In the genomic region with DNA sequence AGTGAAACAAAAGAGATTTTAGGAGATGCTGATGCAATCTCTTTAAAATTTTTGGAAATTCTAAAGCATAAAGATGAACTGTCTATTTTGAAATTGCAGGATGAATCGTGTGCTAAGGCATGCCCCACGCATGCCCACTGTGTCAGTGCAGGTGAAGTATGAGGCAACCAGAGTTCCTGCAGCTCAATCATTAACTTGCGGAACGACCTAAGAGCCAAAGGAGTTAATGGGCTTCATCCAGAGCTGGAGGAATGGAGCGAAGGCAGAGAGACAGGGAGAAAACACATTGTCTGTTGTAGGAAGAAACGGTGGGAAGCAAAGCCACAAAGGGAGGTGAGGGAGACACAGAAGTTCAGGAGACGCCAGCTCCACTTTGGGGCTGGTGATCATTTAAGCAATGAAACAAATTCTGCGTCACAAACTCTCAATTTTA, we compare ENCODE assay signal across 13 cellular contexts.
A peak's percentile ranks its signal among the peaks of the same experiment; 100 is the strongest.
DNase-seq lines count a peak whose midpoint lies in the region; ATAC-seq, FAIRE-seq and TF ChIP-seq lines count a peak whose summit lies in the region.
"Had no signal": no experiment of that assay in that cellular context is flagged by ENCODE, and none has a peak within 500 bp of the region (broad histone marks: within the 10 kb centered on the region; RNA-seq: fewer than 3 reads in every experiment).

No MANE protein-coding gene starts in this region.

- no TSS peak for BruUV-seq in Caco-2 (replicated peaks; lab: Mats Ljungman, UMichigan)

- peak overlapping the region; percentile 17 for H2AFZ ChIP-seq in neural cell (ENCODE audit: low read depth, low read length)

- H3K4me1 Mint-ChIP-seq in Caco-2 (ENCODE audit: low read depth, unreplicated experiment): peaks cover 26% of the 10 kb centered on the region

- no peaks in the 10 kb centered on the region for H3K27me3 Mint-ChIP-seq in Caco-2 (ENCODE audit: insufficient read depth, unreplicated experiment)
- H3K27me3 Mint-ChIP-seq: dendritic cell treated with granulocyte-macrophage colony-stimulating factor and Interleukin-4, amounts not matched to agents 40 ng/mL and 50 ng/mL, for 4 days had no signal

- H3K9me3 Mint-ChIP-seq in Caco-2 (ENCODE audit: unreplicated experiment): peaks cover 15% of the 10 kb centered on the region

- peak overlapping the region; percentile 58 for H3K27ac ChIP-seq in neural cell (ENCODE audit: low read length)
- H3K27ac ChIP-seq: BLaER1 treated with 17β-estradiol and CSF1 and Interleukin-3, amounts not matched to agents 10 nM and 100 nM; thoracic aorta had no signal

- H4K20me1 ChIP-seq in neural cell (ENCODE audit: insufficient read depth): no peaks in the 10 kb centered on the region
- H4K20me1 ChIP-seq: BLaER1 treated with 17β-estradiol and CSF1 and Interleukin-3, amounts not matched to agents 10 nM and 100 nM had no signal

- peak overlapping the region; percentile 69 for H3K4me3 Mint-ChIP-seq in Caco-2 (ENCODE audit: unreplicated experiment)
- H3K4me3 Mint-ChIP-seq: dendritic cell treated with granulocyte-macrophage colony-stimulating factor and Interleukin-4, amounts not matched to agents 40 ng/mL and 50 ng/mL, for 4 days had no signal

- CTCF ChIA-PET in Caco-2 (lab: Charles Lee): interaction anchor here (0.7 to 1.0 kb wide), 2 partner anchors 66 to 266 kb away, joined by 3 to 4 read pairs; no protein-coding TSS in a partner anchor

- H3F3A ChIP-seq in neural cell (ENCODE audit: insufficient read depth, low read length, poor library complexity, severe bottlenecking): peaks cover 3% of the 10 kb centered on the region

- H3K4me3 ChIP-seq in Caco-2 (ENCODE audit: low read depth, low read length): peak overlapping the region; percentile 23; the same call in 1 of the 2 replicates
- no peak overlapping the region for H3K4me3 ChIP-seq in fibroblast of pulmonary artery (replicated peaks; ENCODE audit: low read depth, low read length)
- peak overlapping the region; percentile 32 for H3K4me3 ChIP-seq in neural cell (ENCODE audit: low read length)
- H3K4me3 ChIP-seq: BLaER1 treated with 17β-estradiol and CSF1 and Interleukin-3, amounts not matched to agents 10 nM and 100 nM; thoracic aorta had no signal

- peaks cover 11% of the 10 kb centered on the region for H3K4me1 ChIP-seq in Caco-2
- H3K4me1 ChIP-seq: BLaER1 treated with 17β-estradiol and CSF1 and Interleukin-3, amounts not matched to agents 10 nM and 100 nM had no signal

- no peaks in the 10 kb centered on the region for H3K27me3 ChIP-seq in Caco-2 (replicated peaks; ENCODE audit: control insufficient read depth, insufficient read depth, low read length)
- no peaks in the 10 kb centered on the region for H3K27me3 ChIP-seq in neural cell (ENCODE audit: insufficient read depth, low read depth, low read length)
- H3K27me3 ChIP-seq: BLaER1 treated with 17β-estradiol and CSF1 and Interleukin-3, amounts not matched to agents 10 nM and 100 nM had no signal

- peak overlapping the region; percentile 46 for H3K4me2 ChIP-seq in neural cell (ENCODE audit: low read length)
- H3K4me2 ChIP-seq: BLaER1 treated with 17β-estradiol and CSF1 and Interleukin-3, amounts not matched to agents 10 nM and 100 nM had no signal

- H3K27ac Mint-ChIP-seq in Caco-2 (ENCODE audit: unreplicated experiment): peak overlapping the region; percentile 37
- H3K27ac Mint-ChIP-seq: dendritic cell treated with granulocyte-macrophage colony-stimulating factor and Interleukin-4, amounts not matched to agents 40 ng/mL and 50 ng/mL, for 4 days had no signal

- FAIRE-seq in GM12891 (lab: Jason Lieb, UNC): no peak

- H3K36me3 Mint-ChIP-seq in Caco-2 (ENCODE audit: insufficient read depth, unreplicated experiment): no peaks in the 10 kb centered on the region

- H3K9ac ChIP-seq in neural cell (ENCODE audit: low read length): peak overlapping the region; percentile 9
- H3K9ac ChIP-seq: BLaER1 treated with 17β-estradiol and CSF1 and Interleukin-3, amounts not matched to agents 10 nM and 100 nM had no signal

- TF ChIP-seq EP300 in neural cell (conservative IDR thresholded peaks at IDR 0.05; ENCODE audit: poor library complexity, severe bottlenecking): no peak

- TF ChIP-seq CTCF in Caco-2 (IDR thresholded peaks at IDR 0.05; ENCODE audit: insufficient read depth in 1 of 2, low read depth in 1 of 2, low read length in 1 of 2, severe bottlenecking in 1 of 2, unreplicated experiment in 1 of 2) (no peak), fibroblast of pulmonary artery (IDR thresholded peaks at IDR 0.05; ENCODE audit: low read length, missing control alignments) (no peak), neural cell (IDR thresholded peaks at IDR 0.05; ENCODE audit: poor library complexity, severe bottlenecking) (no peak)

- H3K36me3 ChIP-seq in Caco-2 (ENCODE audit: control insufficient read depth, insufficient read depth, low read length) (0 out of 2 replicates have a peak, but pooled peaks cover 1% of the 10 kb centered on the region), neural cell (ENCODE audit: insufficient read depth, low read length) (no peaks in the 10 kb centered on the region)
- H3K36me3 ChIP-seq: BLaER1 treated with 17β-estradiol and CSF1 and Interleukin-3, amounts not matched to agents 10 nM and 100 nM; thoracic aorta had no signal

- no peaks in the 10 kb centered on the region for H3K9me2 ChIP-seq in neural cell (ENCODE audit: insufficient read depth, low read length)

- H3K9me3 ChIP-seq in Caco-2: no peaks in the 10 kb centered on the region
- no peaks in the 10 kb centered on the region for H3K9me3 ChIP-seq in neural cell (ENCODE audit: low read length)

- TF ChIP-seq POLR2A in GM12891 (IDR thresholded peaks at IDR 0.05; ENCODE audit: low read depth, low read length): no peak

- ATAC-seq in GM19395 (IDR thresholded peaks at IDR 0.05; ENCODE audit: unreplicated experiment) (no peak), GM18907 (IDR thresholded peaks at IDR 0.05; ENCODE audit: unreplicated experiment) (no peak)

- TF ChIP-seq RAD21 in neural cell (conservative IDR thresholded peaks at IDR 0.05): no peak

- DNase-seq in Caco-2 (peak; percentile 87 to 88), NCI-H526 (lab: John Stamatoyannopoulos, UW) (peak; percentile 76 to 85), fibroblast of pulmonary artery (ENCODE audit: low read depth) (peak; percentile 1), GM12891 (ENCODE audit: insufficient read length, low spot score) (no peak)
- DNase-seq in stimulated activated CD4-positive, alpha-beta T cell treated with anti-CD3 and anti-CD28 coated beads, Interleukin-4, amount 100 ng/mL, for 1 hour: no peak
- DNase-seq: hippocampal formation, NCI-H2029 treated with DMSO at 0.1 percent for 48 hours had no signal

- POLR2A ChIA-PET in Caco-2 (lab: Charles Lee): interaction anchor here (0.6 kb wide), 2 partner anchors 40 to 416 kb away, joined by 3 read pairs; no protein-coding TSS in a partner anchor

- no peaks in the 10 kb centered on the region for H3K79me2 ChIP-seq in neural cell (replicated peaks; ENCODE audit: insufficient read depth, low read length)

- intact Hi-C loops in Caco-2 (cut with micrococcal nuclease; ENCODE audit: unreplicated experiment): loop anchor here (2.0 kb wide), 1 partner anchor 66 kb away; no protein-coding TSS in a partner anchor

TF ChIP-seq in neural cell, 6 proteins besides CTCF, POLR2A, EP300 and RAD21 (continues in another document):
- TF ChIP-seq EZH2 (IDR thresholded peaks at IDR 0.05; ENCODE audit: borderline replicate concordance, insufficient read depth, low read length, poor library complexity, severe bottlenecking): no peak
- no peak for TF ChIP-seq MXI1 (conservative IDR thresholded peaks at IDR 0.05; ENCODE audit: poor library complexity, severe bottlenecking)

TF ChIP-seq in GM12891, 5 proteins besides CTCF, POLR2A, EP300 and RAD21:
- TF ChIP-seq TAF1 (IDR thresholded peaks at IDR 0.05; ENCODE audit: low read depth, low read length) (no peak), POU2F2 (IDR thresholded peaks at IDR 0.05; ENCODE audit: low read depth, low read length) (no peak), POLR2AphosphoS5 (IDR thresholded peaks at IDR 0.05; ENCODE audit: low read depth, low read length) (no peak), PAX5 (IDR thresholded peaks at IDR 0.05; ENCODE audit: insufficient read depth, low read length, severe bottlenecking) (no peak), SPI1 (IDR thresholded peaks at IDR 0.05; ENCODE audit: low read depth, low read length) (no peak)

Comparison
In these comparisons a context has a peak if more than half of its experiments do, and no peak if none do; other contexts are left out.
1. DNase-seq: peak in Caco-2 (2 of 2), NCI-H526 (2 of 2) and fibroblast of pulmonary artery (single experiment); none in GM12891 (single experiment) and stimulated activated CD4-positive, alpha-beta T cell treated with anti-CD3 and anti-CD28 coated beads, Interleukin-4, amount 100 ng/mL, for 1 hour (single experiment).